In the genomic region with DNA sequence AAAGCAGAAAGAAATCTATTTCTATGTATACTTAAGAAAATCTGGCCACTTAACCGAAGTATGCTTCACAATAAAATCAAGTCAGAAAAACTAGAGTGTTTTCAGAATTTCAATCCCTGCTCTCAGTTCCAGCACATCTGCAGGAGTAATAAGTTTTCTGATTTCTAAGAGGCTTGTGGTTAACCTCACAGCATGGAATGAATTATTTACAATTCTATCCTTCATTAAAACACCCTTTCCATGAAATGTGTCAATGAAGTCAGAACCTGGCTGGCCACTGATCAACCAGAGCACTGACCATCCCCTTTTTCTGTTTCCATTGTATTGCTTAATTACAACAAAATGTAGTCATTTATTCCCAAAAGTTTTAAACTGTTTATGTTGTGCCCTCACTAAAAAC, we compare ENCODE assay signal across 19 cellular contexts.
DNase-seq lines count a peak whose midpoint lies in the region; ATAC-seq and TF ChIP-seq lines count a peak whose summit lies in the region.
"Had no signal": no experiment of that assay in that cellular context is flagged by ENCODE, and none has a peak within 500 bp of the region (broad histone marks: within the 10 kb centered on the region; RNA-seq: fewer than 3 reads in every experiment).

No MANE protein-coding gene starts in this region.

- H2AFZ ChIP-seq in GM23248: 0 out of 2 replicates have a peak overlapping the region, but pooled peaks have one; percentile 9

- H3K9ac ChIP-seq in GM23248 (no peak overlapping the region), SK-N-MC (ENCODE audit: insufficient read length) (no peak overlapping the region)

- no TSS peak for BruUV-seq in A673 (replicated peaks; lab: Mats Ljungman, UMichigan)

- intact Hi-C loops in A673 (cut with micrococcal nuclease; ENCODE audit: unreplicated experiment): no loop called here

- H3K79me2 ChIP-seq in GM23248 (ENCODE audit: insufficient read depth): no peaks in the 10 kb centered on the region

- H3K4me3 ChIP-seq in A673 (ENCODE audit: low read depth, low read length, poor library complexity, severe bottlenecking) (no peak overlapping the region), GM23248 (no peak overlapping the region), SK-N-MC (no peak overlapping the region), fibroblast of villous mesenchyme (ENCODE audit: low read depth, low read length) (no peak overlapping the region)
- H3K4me3 ChIP-seq: A549, left ventricle myocardium inferior, SJSA1 had no signal

- H3K27me3 ChIP-seq in A673 (replicated peaks; ENCODE audit: insufficient read depth, low read depth, low read length, poor library complexity): no peaks in the 10 kb centered on the region
- no peaks in the 10 kb centered on the region for H3K27me3 ChIP-seq in GM23248 (replicated peaks; ENCODE audit: insufficient read depth)
- H3K27me3 ChIP-seq: neutrophil, SJSA1 had no signal

- in situ Hi-C loops in GM23248 (cut with MboI): no loop called here

- ATAC-seq in GM21786 (IDR thresholded peaks at IDR 0.05; ENCODE audit: unreplicated experiment) (no peak), GM19395 (IDR thresholded peaks at IDR 0.05; ENCODE audit: unreplicated experiment) (no peak), GM18511 (IDR thresholded peaks at IDR 0.05; ENCODE audit: unreplicated experiment) (no peak)
- ATAC-seq: A549; stimulated activated naive CD8-positive, alpha-beta T cell treated with anti-CD3 and anti-CD28 coated beads, Interleukin-15, Interleukin-2, amounts not matched to agents 100 U/mL and 50 U/mL, for 24 hours had no signal

- H3F3A ChIP-seq in GM23248 (ENCODE audit: insufficient read depth): peaks cover 26% of the 10 kb centered on the region

- 56 to 64% methylated on average over 1 of the region's 1 CpG for WGBS in GM23248 (ENCODE audit: low coverage in 1 of 2, low lambda C conversion rate in 2 of 2, missing lambda C conversion rate in 2 of 2), 2 experiments

- H4K20me1 ChIP-seq in GM23248 (ENCODE audit: insufficient read depth): no peaks in the 10 kb centered on the region

- POLR2A ChIA-PET in A673 (lab: Charles Lee; ENCODE audit: low non-redundant PET): no interaction called here
- POLR2A ChIA-PET in HEK293T (lab: Yijun Ruan, JAX): no interaction called here

- H3K36me3 ChIP-seq in A673 (ENCODE audit: insufficient read depth, low read length, poor library complexity, severe bottlenecking) (no peaks in the 10 kb centered on the region), GM23248 (ENCODE audit: low read depth) (no peaks in the 10 kb centered on the region), SK-N-MC (ENCODE audit: insufficient read depth, low read length) (peaks cover 11% of the 10 kb centered on the region)
- H3K36me3 ChIP-seq: left ventricle myocardium inferior, neutrophil, SJSA1 had no signal

- TF ChIP-seq CTCF in A673 (conservative IDR thresholded peaks at IDR 0.05; ENCODE audit: low read depth, low read length) (no peak), fibroblast of villous mesenchyme (IDR thresholded peaks at IDR 0.05; ENCODE audit: insufficient read depth, low read depth, low read length) (no peak)

- H3K27ac ChIP-seq in A673 (ENCODE audit: low read depth, low read length, poor library complexity, severe bottlenecking) (no peak overlapping the region), GM23248 (peak overlapping the region; percentile 29), SK-N-MC (0 out of 2 replicates have a peak overlapping the region, but pooled peaks have one; percentile 26)
- H3K27ac ChIP-seq: left ventricle myocardium inferior, neutrophil had no signal

- peaks cover 3% of the 10 kb centered on the region for H3K4me1 ChIP-seq in A673 (ENCODE audit: insufficient read depth, low read length, poor library complexity, severe bottlenecking)
- H3K4me1 ChIP-seq in GM23248 (ENCODE audit: insufficient read depth): peaks cover 36% of the 10 kb centered on the region
- H3K4me1 ChIP-seq: left ventricle myocardium inferior had no signal

- no peaks in the 10 kb centered on the region for H3K9me3 ChIP-seq in A673 (ENCODE audit: low read depth, low read length, poor library complexity, severe bottlenecking)
- H3K9me3 ChIP-seq in GM23248 (ENCODE audit: low read depth): no peaks in the 10 kb centered on the region
- no peaks in the 10 kb centered on the region for H3K9me3 ChIP-seq in SK-N-MC (ENCODE audit: low read depth, low read length)
- H3K9me3 ChIP-seq: A549, left ventricle myocardium inferior, neutrophil, SJSA1 had no signal

- peaks cover 5% of the 10 kb centered on the region; the same call in 1 of the 2 replicates for H3K9me2 ChIP-seq in GM23248 (ENCODE audit: insufficient read depth)

- DNase-seq in A673 (ENCODE audit: low spot score) (peak; percentile 3), GM23248 (peak; percentile 31), SK-N-MC (ENCODE audit: low read depth, low spot score) (no peak), fibroblast of villous mesenchyme (ENCODE audit: low read depth) (peak; percentile 28), HEK293T (ENCODE audit: extremely low spot score) (no peak)
- DNase-seq: activated CD4-positive, CD25-positive, alpha-beta regulatory T cell treated with anti-CD3 and anti-CD28 coated beads, Interleukin-2, amount 50 U/mL, for 72 hours; CD4-positive, alpha-beta memory T cell; foreskin melanocyte; left ventricle myocardium inferior; NCI-H1436 treated with DMSO at 0.1 percent for 48 hours; NCI-H748 treated with DMSO at 0.1 percent for 48 hours; stimulated activated naive CD8-positive, alpha-beta T cell treated with anti-CD3 and anti-CD28 coated beads, Interleukin-15, Interleukin-2, amounts not matched to agents 100 U/mL and 50 U/mL, for 24 hours; T-helper 9 cell had no signal

- H3K4me2 ChIP-seq in GM23248 (ENCODE audit: unreplicated experiment): peak overlapping the region; percentile 30
- H3K4me2 ChIP-seq: A549 had no signal

- CTCF ChIA-PET in A673 (lab: Charles Lee) (no interaction called here), HEK293T (lab: Yijun Ruan, JAX) (no interaction called here)

TF ChIP-seq in HEK293T, 16 proteins besides CTCF, POLR2A, EP300 and RAD21:
- TF ChIP-seq CTBP1 (IDR thresholded peaks at IDR 0.05; ENCODE audit: borderline replicate concordance): no peak
- TF ChIP-seq FOXA1 (IDR thresholded peaks at IDR 0.05): no peak
- no peak for TF ChIP-seq ZNF384 (IDR thresholded peaks at IDR 0.05)
- no peak for TF ChIP-seq L3MBTL2 (conservative IDR thresholded peaks at IDR 0.05)
- no peak for TF ChIP-seq PKNOX1 (IDR thresholded peaks at IDR 0.05)
- TF ChIP-seq ELF4 (IDR thresholded peaks at IDR 0.05): no peak
- no peak for TF ChIP-seq SP1 (IDR thresholded peaks at IDR 0.05)
- no peak for TF ChIP-seq BHLHE40 (IDR thresholded peaks at IDR 0.05; ENCODE audit: borderline replicate concordance)
- no peak for TF ChIP-seq ARNT (IDR thresholded peaks at IDR 0.05)
- no peak for TF ChIP-seq LEF1 (IDR thresholded peaks at IDR 0.05; ENCODE audit: borderline replicate concordance)

Comparison
In these comparisons a context has a peak if more than half of its experiments do, and no peak if none do; other contexts are left out.
1. DNase-seq: peak in A673 (single experiment), GM23248 (single experiment) and fibroblast of villous mesenchyme (single experiment); none in SK-N-MC (single experiment) and HEK293T (single experiment).